28 cellular contexts compared by ENCODE assay signal in the genomic region with DNA sequence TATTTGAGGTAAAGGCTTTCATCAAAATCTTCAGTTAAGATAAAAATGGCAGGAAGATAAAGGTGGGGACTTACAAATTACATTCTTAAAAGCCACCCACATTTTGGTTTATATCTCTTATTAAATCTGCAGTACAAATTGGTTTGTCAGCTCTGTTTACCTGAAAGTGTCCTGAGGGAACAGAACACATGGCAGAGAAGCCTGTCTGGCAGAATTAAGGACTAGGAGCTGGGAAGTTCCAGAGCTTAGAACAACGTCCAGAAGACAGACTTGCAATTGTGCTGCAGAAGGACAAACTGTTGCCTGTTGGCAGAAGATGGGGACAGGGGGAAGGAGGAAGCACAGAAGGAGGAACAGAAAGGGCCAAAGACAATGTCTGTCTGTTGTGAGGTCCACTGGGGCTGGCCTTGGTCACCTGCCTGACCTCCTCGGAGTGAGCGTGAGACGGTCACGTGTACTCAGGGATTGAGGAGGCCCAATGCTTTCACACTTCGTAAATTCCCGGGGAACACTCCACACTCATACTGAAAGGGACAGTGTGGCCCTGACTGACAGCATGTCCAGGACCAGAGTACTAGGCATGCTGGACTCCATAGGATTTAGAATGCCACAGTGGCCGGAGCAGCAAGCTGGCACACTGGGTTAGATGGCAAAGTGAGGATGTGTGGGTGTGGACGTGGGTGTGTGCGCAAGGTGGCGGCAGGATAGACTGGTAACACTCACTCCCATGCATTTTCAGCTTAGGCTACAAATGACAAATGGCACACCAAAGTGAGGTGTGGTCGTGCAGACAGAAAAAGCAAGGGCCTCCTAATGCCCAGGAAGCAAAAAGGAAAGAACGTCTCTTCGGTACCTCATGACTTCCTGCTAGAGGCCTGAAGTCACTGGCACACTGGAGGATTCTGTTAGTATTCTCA.
DNase-seq lines count a peak whose midpoint lies in the region; ATAC-seq and TF ChIP-seq lines count a peak whose summit lies in the region.
"Had no signal": no experiment of that assay in that cellular context is flagged by ENCODE, and none has a peak within 500 bp of the region (broad histone marks: within the 10 kb centered on the region; RNA-seq: fewer than 3 reads in every experiment).

No MANE protein-coding gene starts in this region.

- ATAC-seq in naive B cell (ENCODE audit: low read depth in 2 of 2), result no peak
- ATAC-seq in HG02973 (IDR thresholded peaks at IDR 0.05; ENCODE audit: unreplicated experiment), result no peak
- ATAC-seq: activated T-cell treated with anti-CD3 and anti-CD28 coated beads, Interleukin-2, amount 50 U/mL, for 4 hours; CD8-positive, alpha-beta T cell; left colon; naive thymus-derived CD4-positive, alpha-beta T cell; stimulated activated effector memory CD8-positive, alpha-beta T cell treated with anti-CD3 and anti-CD28 coated beads, Interleukin-12 subunit alpha, Interleukin-12 subunit beta, amount 100 ng/mL, for 72 hours; WTC11 had no signal

- H3K9me2 ChIP-seq in MM.1S (replicated peaks; ENCODE audit: insufficient read depth, low read length), result no peaks in the 10 kb centered on the region

- in situ Hi-C loops in mammary epithelial cell (cut with MboI; ENCODE audit: low sequenced_read_pairs in 2 of 2), result no loop called here

- peak overlapping the region in 4 of 6 donors; percentile 47 to 92 (median 72) for H3K27ac Mint-ChIP-seq in naive B cell
- H3K27ac Mint-ChIP-seq: CD8-positive, alpha-beta T cell; mesothelial cell of epicardium; naive thymus-derived CD4-positive, alpha-beta T cell; stimulated activated effector memory CD8-positive, alpha-beta T cell treated with anti-CD3 and anti-CD28 coated beads, Interleukin-12 subunit alpha, Interleukin-12 subunit beta, amount 100 ng/mL, for 72 hours; WTC11 had no signal

- TF ChIP-seq CTCF in breast epithelium (IDR thresholded peaks at IDR 0.05) (no peak), mammary epithelial cell (conservative IDR thresholded peaks at IDR 0.05 in 1 of 2, IDR thresholded peaks at IDR 0.05 in 1 of 2; ENCODE audit: extremely low read depth in 1 of 2, insufficient read depth in 1 of 2, low read depth in 1 of 2, low read length in 2 of 2) (no peak), testis (IDR thresholded peaks at IDR 0.05) (no peak), MM.1S (IDR thresholded peaks at IDR 0.05; ENCODE audit: low read length) (no peak), uterus (IDR thresholded peaks at IDR 0.05) (no peak)

- TF ChIP-seq POLR2A in breast epithelium (IDR thresholded peaks at IDR 0.05) (no peak), testis (IDR thresholded peaks at IDR 0.05) (no peak), uterus (IDR thresholded peaks at IDR 0.05) (no peak)

- H2AFZ ChIP-seq in mammary epithelial cell (ENCODE audit: low read depth, low read length), result no peak overlapping the region
- H2AFZ ChIP-seq in MM.1S (ENCODE audit: low read length), result no peak overlapping the region
- H2AFZ ChIP-seq: PC-9 had no signal

- H3K36me3 ChIP-seq in breast epithelium (no peaks in the 10 kb centered on the region), mammary epithelial cell (ENCODE audit: insufficient read depth, low read length) (no peaks in the 10 kb centered on the region), testis (ENCODE audit: low read depth, missing control alignments) (no peaks in the 10 kb centered on the region), MM.1S (replicated peaks; ENCODE audit: insufficient read depth, low read length) (no peaks in the 10 kb centered on the region), uterus (no peaks in the 10 kb centered on the region)
- H3K36me3 ChIP-seq: adrenal gland had no signal

- peak overlapping the region in 1 of 8 donors; percentile 7 for H3K4me3 Mint-ChIP-seq in naive B cell
- H3K4me3 Mint-ChIP-seq: activated T-cell treated with anti-CD3 and anti-CD28 coated beads, Interleukin-2, amount 50 U/mL, for 4 hours; brain; CD8-positive, alpha-beta T cell; mesothelial cell of epicardium; naive thymus-derived CD4-positive, alpha-beta T cell; stimulated activated effector memory CD8-positive, alpha-beta T cell treated with anti-CD3 and anti-CD28 coated beads, Interleukin-12 subunit alpha, Interleukin-12 subunit beta, amount 100 ng/mL, for 72 hours; WTC11 had no signal

- intact Hi-C loops in breast epithelium (cut with DNase I; ENCODE audit: low total_unique reads) (no loop called here), mammary epithelial cell (cut with micrococcal nuclease) (no loop called here), testis (cut with DNase I; ENCODE audit: low total_unique reads) (no loop called here), uterus (cut with DNase I; ENCODE audit: low total_unique reads) (no loop called here)

- H3K27me3 ChIP-seq in breast epithelium (no peaks in the 10 kb centered on the region), mammary epithelial cell (ENCODE audit: insufficient read depth, low read length) (peaks cover 4% of the 10 kb centered on the region), testis (no peaks in the 10 kb centered on the region), MM.1S (replicated peaks; ENCODE audit: insufficient read depth, low read length) (no peaks in the 10 kb centered on the region), uterus (no peaks in the 10 kb centered on the region)
- H3K27me3 ChIP-seq: adrenal gland, spleen had no signal

- dilution Hi-C loops in mammary epithelial cell (cut with HindIII; ENCODE audit: low sequenced_read_pairs), result no loop called here

- H3K36me3 Mint-ChIP-seq in naive B cell, result peaks cover 16 to 19% of the 10 kb centered on the region in 2 donors
- H3K36me3 Mint-ChIP-seq: brain; CD8-positive, alpha-beta T cell; mesothelial cell of epicardium; stimulated activated effector memory CD8-positive, alpha-beta T cell treated with anti-CD3 and anti-CD28 coated beads, Interleukin-12 subunit alpha, Interleukin-12 subunit beta, amount 100 ng/mL, for 72 hours; WTC11 had no signal

- no peaks in the 10 kb centered on the region for H3K27me3 Mint-ChIP-seq in naive B cell
- H3K27me3 Mint-ChIP-seq: brain had no signal

- H3K4me3 ChIP-seq in breast epithelium (no peak overlapping the region), mammary epithelial cell (replicated peaks in 1 of 3; ENCODE audit: insufficient read depth in 1 of 3, low read depth in 2 of 3, low read length in 3 of 3) (no peak overlapping the region), testis (no peak overlapping the region), MM.1S (ENCODE audit: low read length) (no peak overlapping the region), uterus (no peak overlapping the region)
- H3K4me3 ChIP-seq: adrenal gland, PC-9, spleen had no signal

- BruUV-seq in mammary epithelial cell (replicated peaks; lab: Mats Ljungman, UMichigan), result no TSS peak

- H3K27ac ChIP-seq in breast epithelium (peak overlapping the region; percentile 77 to 84), mammary epithelial cell (ENCODE audit: insufficient read depth, low read depth, low read length) (no peak overlapping the region), epithelial cell of prostate (peak overlapping the region; percentile 75), testis (no peak overlapping the region), MM.1S (ENCODE audit: low read length) (no peak overlapping the region), uterus (no peak overlapping the region)
- H3K27ac ChIP-seq: adrenal gland, PC-9, spleen had no signal

- no peaks in the 10 kb centered on the region for H3K9me3 ChIP-seq in breast epithelium
- no peaks in the 10 kb centered on the region for H3K9me3 ChIP-seq in mammary epithelial cell (replicated peaks; ENCODE audit: insufficient read depth, low read length)
- no peaks in the 10 kb centered on the region for H3K9me3 ChIP-seq in testis
- no peaks in the 10 kb centered on the region for H3K9me3 ChIP-seq in MM.1S (replicated peaks; ENCODE audit: insufficient read depth, low read length)
- no peaks in the 10 kb centered on the region for H3K9me3 ChIP-seq in uterus
- H3K9me3 ChIP-seq: adrenal gland, spleen had no signal

- H3K4me2 ChIP-seq in mammary epithelial cell (ENCODE audit: insufficient read depth, low read depth, low read length) (no peak overlapping the region), MM.1S (ENCODE audit: low read depth, low read length) (no peak overlapping the region)
- H3K4me2 ChIP-seq: PC-9 had no signal

- no peaks in the 10 kb centered on the region for H3F3A ChIP-seq in MM.1S (ENCODE audit: insufficient read depth, low read length)

- CTCF ChIA-PET in mammary epithelial cell (lab: Charles Lee; ENCODE audit: low non-redundant PET), result interaction anchor here (0.5 kb wide), 1 partner anchor 141 kb away, joined by 5 read pairs; no protein-coding TSS in a partner anchor

- H3K79me2 ChIP-seq in mammary epithelial cell (ENCODE audit: insufficient read depth, low read length) (no peaks in the 10 kb centered on the region), MM.1S (ENCODE audit: low read length) (no peaks in the 10 kb centered on the region)

- H4K20me1 ChIP-seq in mammary epithelial cell (ENCODE audit: insufficient read depth, low read length) (no peaks in the 10 kb centered on the region), MM.1S (ENCODE audit: insufficient read depth, low read length) (no peaks in the 10 kb centered on the region)

- DNase-seq in breast epithelium (ENCODE audit: low spot score in 2 of 2) (no peak), mammary epithelial cell (no peak), epithelial cell of prostate (ENCODE audit: low read depth, low spot score) (no peak), naive B cell (no peak), testis (peak; percentile 18), MM.1S (no peak), uterus (no peak)
- DNase-seq: 8988T; activated CD4-positive, alpha-beta T cell treated with anti-CD3 and anti-CD28 coated beads, Interleukin-2, amount 50 U/mL, for 1 hour; activated T-cell treated with anti-CD3 and anti-CD28 coated beads, Interleukin-2, amount 50 U/mL, for 4 hours; adrenal gland; CD8-positive, alpha-beta T cell; EL; foreskin fibroblast; left colon; naive thymus-derived CD4-positive, alpha-beta T cell; NCI-H1105 treated with DMSO at 0.1 percent for 48 hours; NCI-H1930; NK-92 treated with Interleukin-12 subunit alpha and Interleukin-12 subunit beta, amount 100 ng/mL, for 24 hours; PC-9; SHP77; spleen; stimulated activated CD4-positive, alpha-beta T cell treated with anti-CD3 and anti-CD28 coated beads, Interleukin-4, amount 100 ng/mL, for 24 hours had no signal

- H3K4me1 ChIP-seq in breast epithelium, result peaks cover 0 to 3% of the 10 kb centered on the region in 2 donors
- H3K4me1 ChIP-seq in mammary epithelial cell (ENCODE audit: insufficient read depth, low read length), result peaks cover 18% of the 10 kb centered on the region
- H3K4me1 ChIP-seq in testis, result no peaks in the 10 kb centered on the region
- H3K4me1 ChIP-seq in MM.1S (ENCODE audit: low read length), result no peaks in the 10 kb centered on the region
- no peaks in the 10 kb centered on the region for H3K4me1 ChIP-seq in uterus
- H3K4me1 ChIP-seq: spleen had no signal

- H3K9me3 Mint-ChIP-seq in naive B cell, result no peaks in the 10 kb centered on the region
- H3K9me3 Mint-ChIP-seq: activated T-cell treated with anti-CD3 and anti-CD28 coated beads, Interleukin-2, amount 50 U/mL, for 4 hours; CD8-positive, alpha-beta T cell; naive thymus-derived CD4-positive, alpha-beta T cell; stimulated activated effector memory CD8-positive, alpha-beta T cell treated with anti-CD3 and anti-CD28 coated beads, Interleukin-12 subunit alpha, Interleukin-12 subunit beta, amount 100 ng/mL, for 72 hours; WTC11 had no signal

- 86% methylated on average over 13 of the region's 14 CpGs for WGBS in mammary epithelial cell (ENCODE audit: low coverage, missing lambda C conversion rate)
- WGBS in testis, 2 donors, result 72 to 92% methylated on average over 7 to 14 of the region's 14 CpGs

- no peak overlapping the region for H3K9ac ChIP-seq in mammary epithelial cell (ENCODE audit: insufficient read depth, low read length)
- no peak overlapping the region for H3K9ac ChIP-seq in MM.1S (ENCODE audit: low read length)

- peaks cover 11 to 17% (median 12%) of the 10 kb centered on the region in 3 donors for H3K4me1 Mint-ChIP-seq in naive B cell
- H3K4me1 Mint-ChIP-seq: stimulated activated effector memory CD8-positive, alpha-beta T cell treated with anti-CD3 and anti-CD28 coated beads, Interleukin-12 subunit alpha, Interleukin-12 subunit beta, amount 100 ng/mL, for 72 hours had no signal

Comparison
In these comparisons a context has a peak if more than half of its experiments do, and no peak if none do; other contexts are left out.
1. H3K27ac ChIP-seq: peak in breast epithelium (2 of 2) and epithelial cell of prostate (single experiment); none in mammary epithelial cell (single experiment), testis (0 of 2), MM.1S (single experiment) and uterus (0 of 2).